18 cellular contexts compared by ENCODE assay signal in genomic region chr11:128689586-128689945, GRCh38. TPM values are rescaled to one million over a fixed set of nuclear protein-coding genes. Genes with fewer than 3 reads are reported as not detected.
DNase-seq lines count a peak whose midpoint lies in the region; ATAC-seq and TF ChIP-seq lines count a peak whose summit lies in the region.
"Had no signal": no experiment of that assay in that cellular context is flagged by ENCODE, and none has a peak within 500 bp of the region (broad histone marks: within the 10 kb centered on the region; RNA-seq: fewer than 3 reads in every experiment).

No MANE protein-coding gene starts in this region.

- no peak for TF ChIP-seq CTCF in heart right ventricle (IDR thresholded peaks at IDR 0.05)
- TF ChIP-seq CTCF in right atrium auricular region (IDR thresholded peaks at IDR 0.05): no peak
- no peak for TF ChIP-seq CTCF in endothelial cell (IDR thresholded peaks at IDR 0.05; ENCODE audit: unreplicated experiment)
- TF ChIP-seq CTCF in nephron progenitor cell (IDR thresholded peaks at IDR 0.05): no peak
- TF ChIP-seq CTCF in thoracic aorta (IDR thresholded peaks at IDR 0.05): no peak

- peaks cover 44% of the 10 kb centered on the region for H3K27me3 Mint-ChIP-seq in endothelial cell (ENCODE audit: unreplicated experiment)
- peaks cover 97% of the 10 kb centered on the region for H3K27me3 Mint-ChIP-seq in nephron progenitor cell (ENCODE audit: low read depth, poor library complexity)

- 16 to 33% methylated on average over 24 of the region's 24 CpGs for WGBS in heart right ventricle, 2 donors

- H3K9me3 Mint-ChIP-seq in endothelial cell (ENCODE audit: unreplicated experiment): no peaks in the 10 kb centered on the region
- peaks cover 5% of the 10 kb centered on the region for H3K9me3 Mint-ChIP-seq in nephron progenitor cell
- H3K9me3 Mint-ChIP-seq: activated CD4-positive, alpha-beta memory T cell treated with anti-CD3 and anti-CD28 coated beads for 36 hours; T-helper 1 cell treated with Interleukin-12 subunit alpha and Interleukin-12 subunit beta and Interleukin-4 antibody, amounts not matched to agents 30 μg/mL and 1 μg/mL, for 36 hours had no signal

- H3K4me1 ChIP-seq in heart right ventricle: peaks cover 15 to 77% (median 55%) of the 10 kb centered on the region in 9 donors
- peaks cover 2 to 82% of the 10 kb centered on the region in 2 donors for H3K4me1 ChIP-seq in right atrium auricular region
- H3K4me1 ChIP-seq in thoracic aorta (ENCODE audit: control insufficient read depth in 1 of 2, low read depth in 2 of 2): peaks cover 33 to 71% of the 10 kb centered on the region in 2 donors
- H3K4me1 ChIP-seq: BE2C had no signal

- H3K36me3 Mint-ChIP-seq in endothelial cell (ENCODE audit: low read depth, unreplicated experiment) (peaks cover 46% of the 10 kb centered on the region), nephron progenitor cell (ENCODE audit: low read depth) (no peaks in the 10 kb centered on the region)

- peaks cover 16 to 67% (median 56%) of the 10 kb centered on the region in 7 donors for H3K27me3 ChIP-seq in heart right ventricle
- H3K27me3 ChIP-seq in right atrium auricular region: peaks cover 13 to 28% of the 10 kb centered on the region in 2 donors
- H3K27me3 ChIP-seq in thoracic aorta (replicated peaks; ENCODE audit: insufficient read depth): peaks cover 5% of the 10 kb centered on the region

- intact Hi-C loops in heart right ventricle (cut with DNase I): no loop called here

- H3K27ac Mint-ChIP-seq in endothelial cell (ENCODE audit: unreplicated experiment) (peak overlapping the region; percentile 90), nephron progenitor cell (no peak overlapping the region)
- H3K27ac Mint-ChIP-seq: activated CD4-positive, alpha-beta memory T cell treated with anti-CD3 and anti-CD28 coated beads for 36 hours; T-helper 1 cell treated with Interleukin-12 subunit alpha and Interleukin-12 subunit beta and Interleukin-4 antibody, amounts not matched to agents 30 μg/mL and 1 μg/mL, for 36 hours had no signal

- peak overlapping the region in 1 of 10 donors; percentile 98 for H3K27ac ChIP-seq in heart right ventricle
- no peak overlapping the region for H3K27ac ChIP-seq in right atrium auricular region
- H3K27ac ChIP-seq in thoracic aorta: no peak overlapping the region
- H3K27ac ChIP-seq: VCaP had no signal

- H3K36me3 ChIP-seq in heart right ventricle (no peaks in the 10 kb centered on the region), right atrium auricular region (no peaks in the 10 kb centered on the region), thoracic aorta (no peaks in the 10 kb centered on the region)
- H3K36me3 ChIP-seq: BE2C had no signal

- peaks cover 62% of the 10 kb centered on the region for H3K4me1 Mint-ChIP-seq in endothelial cell (ENCODE audit: unreplicated experiment)
- H3K4me1 Mint-ChIP-seq in nephron progenitor cell: peaks cover 85% of the 10 kb centered on the region

- ATAC-seq in heart right ventricle (no peak), thoracic aorta (ENCODE audit: insufficient number of reproducible peaks, low FRiP score, low read depth) (no peak)

- H3K4me3 ChIP-seq in heart right ventricle: peak overlapping the region in 9 of 10 donors; percentile 4 to 87 (median 45)
- H3K4me3 ChIP-seq in right atrium auricular region: peak overlapping the region in 1 of 2 donors; percentile 44
- peak overlapping the region; percentile 66 for H3K4me3 ChIP-seq in thoracic aorta

- H3K9me3 ChIP-seq in heart right ventricle: no peaks in the 10 kb centered on the region
- H3K9me3 ChIP-seq in right atrium auricular region: no peaks in the 10 kb centered on the region
- H3K9me3 ChIP-seq in thoracic aorta: no peaks in the 10 kb centered on the region
- H3K9me3 ChIP-seq: BE2C had no signal

- H3K4me3 Mint-ChIP-seq in endothelial cell (ENCODE audit: unreplicated experiment) (peak overlapping the region; percentile 98), nephron progenitor cell (peak overlapping the region; percentile 77)
- H3K4me3 Mint-ChIP-seq: activated CD4-positive, alpha-beta memory T cell treated with anti-CD3 and anti-CD28 coated beads for 36 hours; T-helper 1 cell treated with Interleukin-12 subunit alpha and Interleukin-12 subunit beta and Interleukin-4 antibody, amounts not matched to agents 30 μg/mL and 1 μg/mL, for 36 hours had no signal

- DNase-seq in heart right ventricle: peak in 1 of 2 donors; percentile 17
- DNase-seq in right atrium auricular region (ENCODE audit: low spot score): no peak
- no peak for DNase-seq in endothelial cell (ENCODE audit: low spot score)
- DNase-seq in nephron progenitor cell: no peak
- DNase-seq in thoracic aorta (ENCODE audit: low spot score): no peak
- no peak for DNase-seq in RKO (ENCODE audit: low spot score)
- no peak for DNase-seq in DMS 273 (lab: John Stamatoyannopoulos, UW; ENCODE audit: unreplicated experiment)
- DNase-seq in middle frontal gyrus (ENCODE audit: extremely low spot score, low spot score): no peak
- DNase-seq: activated CD4-positive, alpha-beta memory T cell treated with anti-CD3 and anti-CD28 coated beads for 36 hours; activated naive CD4-positive, alpha-beta T cell; amygdala; BE2C; Kasumi-1; NCI-H1105; small intestine had no signal

RNA-seq across cellular contexts. Expression of gene FLI1, which starts 4.3 kb away (rescaled TPM):
- total RNA-seq in heart right ventricle: 10 to 100 TPM; 11.7 to 33.3 (median 17.2) TPM
- polyA plus RNA-seq in heart right ventricle: 10 to 100 TPM; 11.4 to 12.1 TPM
- 10 to 100 TPM; 12.3 to 25.2 TPM for total RNA-seq in right atrium auricular region
- total RNA-seq in endothelial cell (ENCODE audit: unreplicated experiment): 271 TPM
- 10 to 100 TPM; 30.6 to 40.0 TPM for total RNA-seq in thoracic aorta
- total RNA-seq: HT-29 had no signal
